ENCODE assay signal across 21 cellular contexts in genomic region chr4:8346838-8347605, GRCh38.
DNase-seq lines count a peak whose midpoint lies in the region; ATAC-seq and TF ChIP-seq lines count a peak whose summit lies in the region.
"Had no signal": no experiment of that assay in that cellular context is flagged by ENCODE, and none has a peak within 500 bp of the region (broad histone marks: within the 10 kb centered on the region; RNA-seq: fewer than 3 reads in every experiment).

No MANE protein-coding gene starts in this region.

- no peaks in the 10 kb centered on the region for H3K27me3 Mint-ChIP-seq in activated naive CD8-positive, alpha-beta T cell treated with anti-CD3 and anti-CD28 coated beads, Interleukin-2, amount 10 ng/mL, durations not matched to agents 7 days and 5 days
- H3K27me3 Mint-ChIP-seq in activated naive CD8-positive, alpha-beta T cell treated with anti-CD3 and anti-CD28 coated beads for 36 hours: peaks cover 3% of the 10 kb centered on the region

- H3K4me1 ChIP-seq in transverse colon: peaks cover 3 to 10% (median 7%) of the 10 kb centered on the region in 4 donors

- no peak overlapping the region for H3K27ac ChIP-seq in transverse colon
- H3K27ac ChIP-seq: esophagus muscularis mucosa, parathyroid adenoma, Peyer's patch, SK-N-MC, spleen had no signal

- intact Hi-C loops in left ventricle myocardium superior (cut with micrococcal nuclease) (no loop called here), transverse colon (cut with DNase I; ENCODE audit: low total_unique reads) (no loop called here)

- H3K4me1 Mint-ChIP-seq in activated naive CD8-positive, alpha-beta T cell treated with anti-CD3 and anti-CD28 coated beads, Interleukin-2, amount 10 ng/mL, durations not matched to agents 7 days and 5 days: no peaks in the 10 kb centered on the region
- H3K4me1 Mint-ChIP-seq in activated naive CD8-positive, alpha-beta T cell treated with anti-CD3 and anti-CD28 coated beads for 36 hours: no peaks in the 10 kb centered on the region
- H3K4me1 Mint-ChIP-seq: CD4-positive, CD25-positive, alpha-beta regulatory T cell; naive B cell had no signal

- no peaks in the 10 kb centered on the region for H3K36me3 Mint-ChIP-seq in activated naive CD8-positive, alpha-beta T cell treated with anti-CD3 and anti-CD28 coated beads, Interleukin-2, amount 10 ng/mL, durations not matched to agents 7 days and 5 days
- no peaks in the 10 kb centered on the region for H3K36me3 Mint-ChIP-seq in activated naive CD8-positive, alpha-beta T cell treated with anti-CD3 and anti-CD28 coated beads for 36 hours
- H3K36me3 Mint-ChIP-seq: CD4-positive, CD25-positive, alpha-beta regulatory T cell; naive B cell had no signal

- no peak overlapping the region for H3K27ac Mint-ChIP-seq in activated naive CD8-positive, alpha-beta T cell treated with anti-CD3 and anti-CD28 coated beads, Interleukin-2, amount 10 ng/mL, durations not matched to agents 7 days and 5 days
- H3K27ac Mint-ChIP-seq in activated naive CD8-positive, alpha-beta T cell treated with anti-CD3 and anti-CD28 coated beads for 36 hours: no peak overlapping the region
- H3K27ac Mint-ChIP-seq: CD4-positive, CD25-positive, alpha-beta regulatory T cell had no signal

- H3K9me3 ChIP-seq in transverse colon: no peaks in the 10 kb centered on the region
- H3K9me3 ChIP-seq: esophagus muscularis mucosa, Peyer's patch, spleen had no signal

- 47% methylated on average over 16 of the region's 16 CpGs; no CpG with 5 or more reads in 1 of the 2 donors for WGBS in transverse colon (ENCODE audit: low coverage in 1 of 2), 2 donors

- TF ChIP-seq POLR2A in transverse colon (IDR thresholded peaks at IDR 0.05): no peak

- H3K27me3 ChIP-seq in transverse colon: no peaks in the 10 kb centered on the region
- H3K27me3 ChIP-seq: esophagus muscularis mucosa, Peyer's patch had no signal

- TF ChIP-seq CTCF in transverse colon (IDR thresholded peaks at IDR 0.05): no peak

- peak; percentile 10 for DNase-seq in activated naive CD8-positive, alpha-beta T cell treated with anti-CD3 and anti-CD28 coated beads, Interleukin-2, amount 10 ng/mL, durations not matched to agents 7 days and 5 days
- DNase-seq in activated naive CD8-positive, alpha-beta T cell treated with anti-CD3 and anti-CD28 coated beads for 36 hours: no peak
- no peak for DNase-seq in left ventricle myocardium superior
- DNase-seq in occipital lobe (lab: John Stamatoyannopoulos, UW): peak; percentile 22
- peak; percentile 5 for DNase-seq in transverse colon
- no peak for DNase-seq in NCI-H1694 (lab: John Stamatoyannopoulos, UW)
- no peak for DNase-seq in iPS-NIHi11 (ENCODE audit: low spot score)
- DNase-seq: CD4-positive, CD25-positive, alpha-beta regulatory T cell; DMS153; HCEC 1CT; mammary epithelial cell; naive B cell; NCI-H1417 treated with DMSO at 0.1 percent for 48 hours; NCI-H345; spleen had no signal

- H3K4me3 Mint-ChIP-seq in activated naive CD8-positive, alpha-beta T cell treated with anti-CD3 and anti-CD28 coated beads, Interleukin-2, amount 10 ng/mL, durations not matched to agents 7 days and 5 days: no peak overlapping the region
- no peak overlapping the region for H3K4me3 Mint-ChIP-seq in activated naive CD8-positive, alpha-beta T cell treated with anti-CD3 and anti-CD28 coated beads for 36 hours
- H3K4me3 Mint-ChIP-seq: CD4-positive, CD25-positive, alpha-beta regulatory T cell; naive B cell had no signal

- ATAC-seq in activated naive CD8-positive, alpha-beta T cell treated with anti-CD3 and anti-CD28 coated beads, Interleukin-2, amount 10 ng/mL, durations not matched to agents 7 days and 5 days (ENCODE audit: low read depth): no peak
- peak; percentile 44 for ATAC-seq in left ventricle myocardium superior
- ATAC-seq in HG02938 (IDR thresholded peaks at IDR 0.05; ENCODE audit: unreplicated experiment): no peak
- ATAC-seq: activated CD4-positive, CD25-positive, alpha-beta regulatory T cell treated with anti-CD3 and anti-CD28 coated beads, Interleukin-2, amount 50 U/mL, for 24 hours had no signal

- H3K36me3 ChIP-seq in transverse colon: no peaks in the 10 kb centered on the region
- H3K36me3 ChIP-seq: esophagus muscularis mucosa, Peyer's patch, spleen had no signal

- POLR2A ChIA-PET in activated naive CD8-positive, alpha-beta T cell treated with anti-CD3 and anti-CD28 coated beads, Interleukin-2, amount 10 ng/mL, durations not matched to agents 7 days and 5 days (lab: Charles Lee): no interaction called here

- no peaks in the 10 kb centered on the region for H3K9me3 Mint-ChIP-seq in activated naive CD8-positive, alpha-beta T cell treated with anti-CD3 and anti-CD28 coated beads, Interleukin-2, amount 10 ng/mL, durations not matched to agents 7 days and 5 days
- no peaks in the 10 kb centered on the region for H3K9me3 Mint-ChIP-seq in activated naive CD8-positive, alpha-beta T cell treated with anti-CD3 and anti-CD28 coated beads for 36 hours
- H3K9me3 Mint-ChIP-seq: naive B cell had no signal

- no peak overlapping the region for H3K4me3 ChIP-seq in transverse colon
- H3K4me3 ChIP-seq: esophagus muscularis mucosa, Peyer's patch, SK-N-MC, spleen had no signal

- in situ Hi-C loops in transverse colon (cut with MboI; ENCODE audit: low pct_ligation_motif_present in 1 of 4, low pct_unique_long_range_greater_than_20kb in 1 of 4, low sequenced_read_pairs in 3 of 4): no loop called here

- no peak for TF ChIP-seq EP300 in transverse colon (IDR thresholded peaks at IDR 0.05; ENCODE audit: low read depth)

Comparison
In these comparisons a context has a peak if more than half of its experiments do, and no peak if none do; other contexts are left out.
1. DNase-seq: peak in activated naive CD8-positive, alpha-beta T cell treated with anti-CD3 and anti-CD28 coated beads, Interleukin-2, amount 10 ng/mL, durations not matched to agents 7 days and 5 days (single experiment), occipital lobe (single experiment) and transverse colon (single experiment); none in activated naive CD8-positive, alpha-beta T cell treated with anti-CD3 and anti-CD28 coated beads for 36 hours (single experiment), left ventricle myocardium superior (single experiment), NCI-H1694 (single experiment) and iPS-NIHi11 (single experiment).